8 cellular contexts compared by ENCODE assay signal in the genomic region with DNA sequence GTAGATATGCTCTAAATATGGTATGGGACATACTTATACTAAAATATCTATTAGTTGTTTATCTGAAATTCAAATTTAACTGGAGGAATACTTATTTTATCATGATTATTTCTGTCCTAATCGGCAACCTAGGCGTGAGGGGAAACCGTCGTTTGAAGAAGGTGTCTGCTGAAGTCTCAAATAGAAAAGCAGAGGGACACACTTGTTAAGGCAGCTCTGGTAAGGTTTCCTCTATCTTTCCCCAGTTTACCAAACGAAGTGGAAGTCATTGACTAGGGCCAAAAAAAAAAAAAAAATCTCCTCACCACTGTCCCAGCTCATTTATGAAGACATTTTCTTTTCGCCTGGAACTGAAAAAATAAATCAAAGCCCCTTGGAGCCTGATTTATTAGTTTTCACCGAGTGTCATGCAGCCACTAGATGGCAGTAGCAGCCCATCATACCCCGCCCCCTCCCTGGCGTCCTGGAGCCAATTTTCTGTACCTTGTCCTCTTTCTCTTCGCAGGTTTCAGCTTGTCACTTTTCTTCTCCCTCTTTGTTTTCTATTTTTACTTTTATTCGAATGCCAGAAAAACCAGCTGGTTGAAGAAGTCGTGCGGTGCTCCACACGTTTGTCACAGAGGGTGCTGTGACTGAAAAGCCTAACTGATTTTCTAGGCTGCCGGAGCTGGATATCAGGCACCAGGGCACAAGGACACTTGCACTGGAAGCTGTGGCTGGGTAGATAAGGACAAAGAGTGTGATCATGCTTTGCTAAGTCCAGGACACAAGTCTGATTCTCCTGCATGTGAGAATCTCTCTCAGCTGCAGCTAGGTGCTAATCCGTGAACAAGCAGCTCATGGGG.
A peak's percentile ranks its signal among the peaks of the same experiment; 100 is the strongest.
DNase-seq lines count a peak whose midpoint lies in the region; ATAC-seq and TF ChIP-seq lines count a peak whose summit lies in the region.

No MANE protein-coding gene starts in this region.

- WGBS in esophagus muscularis mucosa = 19% methylated on average over 16 of the region's 16 CpGs

- no peak for TF ChIP-seq POLR2A in esophagus muscularis mucosa (IDR thresholded peaks at IDR 0.05; ENCODE audit: low read depth)

- H3K27me3 ChIP-seq in HUES6 (ENCODE audit: control insufficient read depth, insufficient read depth, low read length) (no peaks in the 10 kb centered on the region), esophagus muscularis mucosa (peaks cover 0 to 2% (median 0%) of the 10 kb centered on the region in 4 donors)

- H3K36me3 Mint-ChIP-seq in naive thymus-derived CD8-positive, alpha-beta T cell = no peaks in the 10 kb centered on the region

- POLR2A ChIA-PET in naive thymus-derived CD8-positive, alpha-beta T cell (lab: Charles Lee) = no interaction called here

- H3K4me1 ChIP-seq in HUES6 (ENCODE audit: control insufficient read depth, insufficient read depth, low read length) (peaks cover 5% of the 10 kb centered on the region), esophagus muscularis mucosa (peaks cover 0 to 8% (median 6%) of the 10 kb centered on the region in 4 donors)

- H3K27ac Mint-ChIP-seq in naive thymus-derived CD8-positive, alpha-beta T cell = no peak overlapping the region

- intact Hi-C loops in esophagus muscularis mucosa (cut with DNase I) = no loop called here

- H3K9me3 Mint-ChIP-seq in naive thymus-derived CD8-positive, alpha-beta T cell = no peaks in the 10 kb centered on the region

- H3K27ac ChIP-seq in HUES6 (ENCODE audit: low read depth, low read length) (no peak overlapping the region), esophagus muscularis mucosa (replicated peaks in 1 of 4) (no peak overlapping the region)

- TF ChIP-seq CTCF in esophagus muscularis mucosa (IDR thresholded peaks at IDR 0.05) = peak; percentile 65 to 77 (median 75)

- peaks cover 6 to 17% (median 10%) of the 10 kb centered on the region in 5 donors for H3K27me3 Mint-ChIP-seq in naive thymus-derived CD8-positive, alpha-beta T cell

- DNase-seq in DMS153 (lab: John Stamatoyannopoulos, UW) = peak; percentile 3
- DNase-seq in NOMO-1 treated with DMSO at 0.1 percent for 48 hours (lab: John Stamatoyannopoulos, UW; ENCODE audit: unreplicated experiment) = peak; percentile 28
- peak; percentile 80 for DNase-seq in activated CD8-positive, alpha-beta memory T cell treated with anti-CD3 and anti-CD28 coated beads, Interleukin-2, amount 50 U/mL, for 48 hours
- DNase-seq in esophagus muscularis mucosa (ENCODE audit: extremely low spot score) = no peak
- peak; percentile 5 to 63 (median 46) for DNase-seq in naive thymus-derived CD8-positive, alpha-beta T cell
- peak; percentile 5 for DNase-seq in stromal cell of bone marrow (ENCODE audit: low read depth)

- peaks cover 0 to 6% (median 2%) of the 10 kb centered on the region in 4 donors for H3K4me1 Mint-ChIP-seq in naive thymus-derived CD8-positive, alpha-beta T cell

- peak overlapping the region; percentile 36 for H3K4me3 ChIP-seq in HUES6 (ENCODE audit: low read depth, low read length)
- peak overlapping the region in 1 of 4 donors; percentile 6 for H3K4me3 ChIP-seq in esophagus muscularis mucosa

- H3K9me3 ChIP-seq in HUES6 (ENCODE audit: control insufficient read depth, insufficient read depth, low read depth, low read length) (no peaks in the 10 kb centered on the region), esophagus muscularis mucosa (no peaks in the 10 kb centered on the region)

- peak; percentile 86 for ATAC-seq in GM21526 (IDR thresholded peaks at IDR 0.05; ENCODE audit: low FRiP score, unreplicated experiment)
- peak in 1 of 2 donors; percentile 43 for ATAC-seq in naive thymus-derived CD8-positive, alpha-beta T cell

- no peak for TF ChIP-seq EP300 in esophagus muscularis mucosa (IDR thresholded peaks at IDR 0.05)

- H3K4me3 Mint-ChIP-seq in naive thymus-derived CD8-positive, alpha-beta T cell = peak overlapping the region in 1 of 10 donors; percentile 34

- H3K36me3 ChIP-seq in HUES6 (ENCODE audit: control insufficient read depth, insufficient read depth, low read length) (no peaks in the 10 kb centered on the region), esophagus muscularis mucosa (no peaks in the 10 kb centered on the region)

- H3K9ac ChIP-seq in HUES6 (ENCODE audit: low read length) = no peak overlapping the region
